In the genomic region with DNA sequence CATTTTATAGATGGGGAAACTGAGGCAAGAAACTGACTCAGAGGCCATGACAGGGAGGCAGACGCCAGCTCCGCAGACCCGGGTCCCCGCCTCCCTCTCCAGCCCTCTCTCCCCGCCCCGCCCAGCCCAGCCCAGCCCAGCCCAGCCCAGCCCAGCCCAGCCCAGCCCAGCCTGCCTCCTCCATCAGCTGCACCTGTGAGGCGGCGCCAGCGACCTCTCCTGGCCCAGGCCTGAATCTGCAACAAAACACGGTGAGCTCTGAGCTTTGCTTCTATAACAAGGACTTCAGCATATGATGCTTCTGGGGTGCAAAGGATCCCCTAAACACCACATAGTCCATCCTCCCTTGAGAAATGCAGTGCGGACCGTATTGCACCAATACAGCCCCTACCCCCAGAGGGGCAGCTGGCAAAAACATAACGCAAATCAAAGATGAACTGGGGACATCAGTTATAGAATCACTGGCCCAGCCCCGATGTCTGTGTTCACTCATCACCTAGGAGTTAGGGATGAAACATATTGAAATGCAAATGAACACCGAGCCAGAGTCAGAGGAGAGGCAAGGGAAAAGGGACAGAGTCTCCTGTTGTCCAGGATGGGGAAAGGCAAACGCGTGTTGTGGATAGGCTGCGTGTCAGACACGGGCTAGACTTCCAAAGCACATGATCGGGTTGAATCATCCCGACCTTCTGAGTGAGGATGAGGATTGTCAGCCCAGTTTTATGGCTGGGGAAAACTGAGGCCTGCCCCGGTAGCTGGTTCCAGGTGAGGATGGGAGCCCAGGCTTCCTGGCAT, we compare ENCODE assay signal across 8 cellular contexts.
DNase-seq lines count a peak whose midpoint lies in the region; ATAC-seq, FAIRE-seq and TF ChIP-seq lines count a peak whose summit lies in the region.

No MANE protein-coding gene starts in this region.

- peaks cover 4% of the 10 kb centered on the region for H3K36me3 Mint-ChIP-seq in T-helper 17 cell (ENCODE audit: low read depth)

- peak overlapping the region; percentile 36 for H3K4me3 Mint-ChIP-seq in T-helper 17 cell

- no peak for TF ChIP-seq POLR2A in H54 (IDR thresholded peaks at IDR 0.05; ENCODE audit: low read depth, low read length)

- H3K27me3 Mint-ChIP-seq in T-helper 17 cell: peaks cover 10% of the 10 kb centered on the region

- H3K9me3 ChIP-seq in T-helper 17 cell (ENCODE audit: control insufficient read depth, low read length, poor library complexity, severe bottlenecking): no peaks in the 10 kb centered on the region

- FAIRE-seq in H54 (lab: Jason Lieb, UNC): no peak

- DNase-seq in 8988T (peak; percentile 62), H54 (ENCODE audit: insufficient read length, low spot score) (peak; percentile 47), T-helper 17 cell (no peak), iPS-NIHi11 (ENCODE audit: low spot score) (peak; percentile 89), NCI-H1105 treated with DMSO at 0.1 percent for 48 hours (lab: John Stamatoyannopoulos, UW) (no peak), superior temporal gyrus (ENCODE audit: extremely low spot score) (no peak), COLO829 (ENCODE audit: low spot score) (no peak)

- ATAC-seq in T-helper 17 cell (no peak), GM18909 (IDR thresholded peaks at IDR 0.05; ENCODE audit: poor library complexity, unreplicated experiment) (no peak)

- peaks cover 32% of the 10 kb centered on the region for H3K4me1 Mint-ChIP-seq in T-helper 17 cell

- H3K27ac Mint-ChIP-seq in T-helper 17 cell: peak overlapping the region; percentile 87

Comparison
In these comparisons a context has a peak if more than half of its experiments do, and no peak if none do; other contexts are left out.
1. DNase-seq: peak in 8988T (single experiment), H54 (single experiment) and iPS-NIHi11 (single experiment); none in T-helper 17 cell (0 of 3), NCI-H1105 treated with DMSO at 0.1 percent for 48 hours (single experiment), superior temporal gyrus (single experiment) and COLO829 (single experiment).